ENCODE assay signal across 9 cellular contexts in genomic region chr1:94326329-94326728, GRCh38.
DNase-seq lines count a peak whose midpoint lies in the region; ATAC-seq and TF ChIP-seq lines count a peak whose summit lies in the region.
"Had no signal": no experiment of that assay in that cellular context is flagged by ENCODE, and none has a peak within 500 bp of the region (broad histone marks: within the 10 kb centered on the region; RNA-seq: fewer than 3 reads in every experiment).

No MANE protein-coding gene starts in this region.

- CTCF ChIA-PET in HEK293T (lab: Yijun Ruan, JAX), result interaction anchor here (1.2 to 2.8 kb wide), 4 partner anchors 9 to 287 kb away, joined by 4 to 9 read pairs (median 6); no protein-coding TSS in a partner anchor

- WGBS in stomach, 5 donors, result 19 to 33% (median 28%) methylated on average over 4 of the region's 4 CpGs

- no peak for ATAC-seq in stimulated activated naive CD8-positive, alpha-beta T cell treated with anti-CD3 and anti-CD28 coated beads, Interleukin-15, Interleukin-2, amounts not matched to agents 100 U/mL and 50 U/mL, for 24 hours
- no peak for ATAC-seq in activated CD4-positive, CD25-positive, alpha-beta regulatory T cell treated with anti-CD3 and anti-CD28 coated beads, Interleukin-2, amount 50 U/mL, for 24 hours

- no peaks in the 10 kb centered on the region for H3K9me3 ChIP-seq in stomach

- H3K4me1 ChIP-seq in stomach, result peaks cover 12 to 47% (median 34%) of the 10 kb centered on the region in 4 donors

- no peak for TF ChIP-seq POLR2A in stomach (IDR thresholded peaks at IDR 0.05)

- no peak overlapping the region for H3K4me3 ChIP-seq in stomach

- H3K27ac ChIP-seq in VCaP (peak overlapping the region; percentile 92), stomach (peak overlapping the region in 4 of 5 donors; percentile 47 to 69 (median 62))

- TF ChIP-seq CTCF in VCaP (conservative IDR thresholded peaks at IDR 0.05), result no peak
- TF ChIP-seq CTCF in stomach (IDR thresholded peaks at IDR 0.05), result no peak

- H3K27me3 ChIP-seq in stomach, result no peaks in the 10 kb centered on the region

- POLR2A ChIA-PET in HEK293T (lab: Yijun Ruan, JAX), result interaction anchor here (1.9 kb wide), 1 partner anchor 79 kb away, joined by 6 read pairs; no protein-coding TSS in a partner anchor

- intact Hi-C loops in stomach (cut with DNase I; ENCODE audit: low total_unique reads), result no loop called here

- H3K36me3 ChIP-seq in stomach, result no peaks in the 10 kb centered on the region

- no peak for TF ChIP-seq EP300 in stomach (IDR thresholded peaks at IDR 0.05)

- DNase-seq in HEK293T (ENCODE audit: extremely low spot score) (peak; percentile 30), iPS-NIHi7 (ENCODE audit: extremely low spot score) (peak; percentile 54), stomach (no peak), KG1 (lab: John Stamatoyannopoulos, UW) (no peak), AG20443 (ENCODE audit: low spot score) (no peak)
- no peak for DNase-seq in stimulated activated naive CD8-positive, alpha-beta T cell treated with anti-CD3 and anti-CD28 coated beads, Interleukin-15, Interleukin-2, amounts not matched to agents 100 U/mL and 50 U/mL, for 24 hours
- DNase-seq: Karpas-422 had no signal

TF ChIP-seq in HEK293T, 16 proteins besides CTCF, POLR2A, EP300 and RAD21:
- no peak for TF ChIP-seq ELF4 (IDR thresholded peaks at IDR 0.05)
- no peak for TF ChIP-seq CTBP1 (IDR thresholded peaks at IDR 0.05; ENCODE audit: borderline replicate concordance)
- TF ChIP-seq TARDBP (IDR thresholded peaks at IDR 0.05), result no peak
- TF ChIP-seq FOXA1 (IDR thresholded peaks at IDR 0.05), result no peak
- no peak for TF ChIP-seq LEF1 (IDR thresholded peaks at IDR 0.05; ENCODE audit: borderline replicate concordance)
- TF ChIP-seq NFRKB (IDR thresholded peaks at IDR 0.05), result no peak
- no peak for TF ChIP-seq SP1 (IDR thresholded peaks at IDR 0.05)
- TF ChIP-seq BHLHE40 (IDR thresholded peaks at IDR 0.05; ENCODE audit: borderline replicate concordance), result no peak
- no peak for TF ChIP-seq FOXK2 (IDR thresholded peaks at IDR 0.05)
- TF ChIP-seq L3MBTL2 (conservative IDR thresholded peaks at IDR 0.05), result no peak
- no peak for TF ChIP-seq ZNF384 (IDR thresholded peaks at IDR 0.05)
- TF ChIP-seq ARNT (IDR thresholded peaks at IDR 0.05), result no peak
- TF ChIP-seq, protein P1, sequence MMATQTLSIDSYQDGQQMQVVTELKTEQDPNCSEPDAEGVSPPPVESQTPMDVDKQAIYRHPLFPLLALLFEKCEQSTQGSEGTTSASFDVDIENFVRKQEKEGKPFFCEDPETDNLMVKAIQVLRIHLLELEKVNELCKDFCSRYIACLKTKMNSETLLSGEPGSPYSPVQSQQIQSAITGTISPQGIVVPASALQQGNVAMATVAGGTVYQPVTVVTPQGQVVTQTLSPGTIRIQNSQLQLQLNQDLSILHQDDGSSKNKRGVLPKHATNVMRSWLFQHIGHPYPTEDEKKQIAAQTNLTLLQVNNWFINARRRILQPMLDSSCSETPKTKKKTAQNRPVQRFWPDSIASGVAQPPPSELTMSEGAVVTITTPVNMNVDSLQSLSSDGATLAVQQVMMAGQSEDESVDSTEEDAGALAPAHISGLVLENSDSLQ (IDR thresholded peaks at IDR 0.05), result no peak
- TF ChIP-seq FOXM1 (IDR thresholded peaks at IDR 0.05; ENCODE audit: borderline replicate concordance), result no peak
- no peak for TF ChIP-seq HDGF (IDR thresholded peaks at IDR 0.05; ENCODE audit: borderline replicate concordance)
- no peak for TF ChIP-seq SUZ12 (IDR thresholded peaks at IDR 0.05)
TF ChIP-seq in HEK293T: peak in this region for 0.

Comparison
In these comparisons a context has a peak if more than half of its experiments do, and no peak if none do; other contexts are left out.
1. DNase-seq: peak in HEK293T (single experiment) and iPS-NIHi7 (single experiment); none in stomach (single experiment), KG1 (single experiment), AG20443 (single experiment) and stimulated activated naive CD8-positive, alpha-beta T cell treated with anti-CD3 and anti-CD28 coated beads, Interleukin-15, Interleukin-2, amounts not matched to agents 100 U/mL and 50 U/mL, for 24 hours (single experiment).